ENCODE assay signal across 8 cellular contexts in genomic region chr14:55128386-55129085, GRCh38. TPM values are rescaled to one million over a fixed set of nuclear protein-coding genes. Genes with fewer than 3 reads are reported as not detected.
A peak's percentile ranks its signal among the peaks of the same experiment; 100 is the strongest.
DNase-seq lines count a peak whose midpoint lies in the region; ATAC-seq and TF ChIP-seq lines count a peak whose summit lies in the region.

No MANE protein-coding gene starts in this region.

- H3K27me3 ChIP-seq in layer of hippocampus (ENCODE audit: control insufficient read depth, insufficient read depth, low read length): no peaks in the 10 kb centered on the region
- H3K27me3 ChIP-seq in testis: no peaks in the 10 kb centered on the region

- peaks cover 25% of the 10 kb centered on the region for H3K4me1 ChIP-seq in testis

- peak overlapping the region; percentile 85 for H3K4me3 ChIP-seq in testis

- 17 to 25% methylated on average over 15 to 20 of the region's 20 CpGs for WGBS in testis, 2 donors

- peak overlapping the region; percentile 71 for H3K27ac Mint-ChIP-seq in T-helper 1 cell treated with Interleukin-12 subunit alpha and Interleukin-12 subunit beta and Interleukin-4 antibody, amounts not matched to agents 30 μg/mL and 1 μg/mL, for 36 hours
- no peak overlapping the region for H3K27ac Mint-ChIP-seq in activated naive CD8-positive, alpha-beta T cell treated with anti-CD3 and anti-CD28 coated beads, Interleukin-2, amount 50 U/mL, for 24 hours

- no peak for TF ChIP-seq POLR2A in testis (IDR thresholded peaks at IDR 0.05)

- H3K36me3 ChIP-seq in testis (ENCODE audit: low read depth, missing control alignments): no peaks in the 10 kb centered on the region

- no peak for DNase-seq in T-helper 1 cell
- DNase-seq in activated naive CD8-positive, alpha-beta T cell treated with anti-CD3 and anti-CD28 coated beads, Interleukin-2, amount 50 U/mL, for 24 hours: no peak
- no peak for DNase-seq in testis
- DNase-seq in OCI-M2 (lab: John Stamatoyannopoulos, UW; ENCODE audit: unreplicated experiment): no peak
- DNase-seq in dedifferentiated amniotic fluid mesenchymal stem cell (ENCODE audit: extremely low spot score): no peak

- peak overlapping the region; percentile 18 for H3K27ac ChIP-seq in layer of hippocampus (ENCODE audit: low read depth, low read length)
- peak overlapping the region; percentile 94 to 96 for H3K27ac ChIP-seq in testis

- H3K9me3 ChIP-seq in testis: no peaks in the 10 kb centered on the region

- H3K36me3 Mint-ChIP-seq in T-helper 1 cell treated with Interleukin-12 subunit alpha and Interleukin-12 subunit beta and Interleukin-4 antibody, amounts not matched to agents 30 μg/mL and 1 μg/mL, for 36 hours (ENCODE audit: low read depth): peaks cover 8% of the 10 kb centered on the region
- no peaks in the 10 kb centered on the region for H3K36me3 Mint-ChIP-seq in activated naive CD8-positive, alpha-beta T cell treated with anti-CD3 and anti-CD28 coated beads, Interleukin-2, amount 50 U/mL, for 24 hours (ENCODE audit: low read depth)

- no peaks in the 10 kb centered on the region for H3K9me3 Mint-ChIP-seq in T-helper 1 cell treated with Interleukin-12 subunit alpha and Interleukin-12 subunit beta and Interleukin-4 antibody, amounts not matched to agents 30 μg/mL and 1 μg/mL, for 36 hours
- no peaks in the 10 kb centered on the region for H3K9me3 Mint-ChIP-seq in activated naive CD8-positive, alpha-beta T cell treated with anti-CD3 and anti-CD28 coated beads, Interleukin-2, amount 50 U/mL, for 24 hours

- no peak for TF ChIP-seq CTCF in testis (IDR thresholded peaks at IDR 0.05)

- ATAC-seq in activated naive CD8-positive, alpha-beta T cell treated with anti-CD3 and anti-CD28 coated beads, Interleukin-2, amount 50 U/mL, for 24 hours: no peak
- no peak for ATAC-seq in GM21528 (IDR thresholded peaks at IDR 0.05; ENCODE audit: low FRiP score, unreplicated experiment)

- intact Hi-C loops in testis (cut with DNase I; ENCODE audit: low total_unique reads): no loop called here

- H3K27me3 Mint-ChIP-seq in T-helper 1 cell treated with Interleukin-12 subunit alpha and Interleukin-12 subunit beta and Interleukin-4 antibody, amounts not matched to agents 30 μg/mL and 1 μg/mL, for 36 hours (ENCODE audit: low read depth): peaks cover 34% of the 10 kb centered on the region
- peaks cover 34% of the 10 kb centered on the region for H3K27me3 Mint-ChIP-seq in activated naive CD8-positive, alpha-beta T cell treated with anti-CD3 and anti-CD28 coated beads, Interleukin-2, amount 50 U/mL, for 24 hours

- peak overlapping the region; percentile 80 for H3K4me3 Mint-ChIP-seq in T-helper 1 cell treated with Interleukin-12 subunit alpha and Interleukin-12 subunit beta and Interleukin-4 antibody, amounts not matched to agents 30 μg/mL and 1 μg/mL, for 36 hours
- H3K4me3 Mint-ChIP-seq in activated naive CD8-positive, alpha-beta T cell treated with anti-CD3 and anti-CD28 coated beads, Interleukin-2, amount 50 U/mL, for 24 hours: peak overlapping the region; percentile 61

- peaks cover 37% of the 10 kb centered on the region for H3K4me1 Mint-ChIP-seq in T-helper 1 cell treated with Interleukin-12 subunit alpha and Interleukin-12 subunit beta and Interleukin-4 antibody, amounts not matched to agents 30 μg/mL and 1 μg/mL, for 36 hours (ENCODE audit: low read depth)
- H3K4me1 Mint-ChIP-seq in activated naive CD8-positive, alpha-beta T cell treated with anti-CD3 and anti-CD28 coated beads, Interleukin-2, amount 50 U/mL, for 24 hours: peaks cover 15% of the 10 kb centered on the region

RNA-seq across cellular contexts. Expression of gene LGALS3, which starts 0.5 kb away (rescaled TPM):
- 100 to 1,000 TPM; 224 to 274 TPM for total RNA-seq in testis
- polyA plus RNA-seq in testis (ENCODE audit: insufficient read depth, low read depth, low replicate concordance): 169 TPM
